Comparison of ENCODE assay signal across 16 cellular contexts in the genomic region with DNA sequence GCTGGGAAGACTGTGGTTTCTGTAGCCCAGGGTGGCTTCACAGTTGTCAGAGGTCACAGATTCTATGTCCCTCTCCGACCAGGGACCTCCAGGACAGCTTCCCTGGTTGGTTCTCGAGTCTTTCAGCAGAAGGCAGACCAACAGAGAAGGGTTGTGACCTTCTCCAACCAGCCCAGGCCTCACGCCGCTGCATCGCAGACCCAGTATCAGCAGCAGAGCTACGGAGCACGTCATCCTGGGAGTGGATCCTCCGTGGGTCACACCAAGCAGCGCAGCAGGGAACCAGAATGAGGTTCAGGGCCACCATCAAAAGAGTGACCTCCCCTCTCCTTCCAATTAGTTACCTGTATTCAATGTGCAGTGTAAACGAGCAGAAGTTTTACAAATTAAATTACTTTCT.
"Had no signal": no experiment of that assay in that cellular context is flagged by ENCODE, and none has a peak within 500 bp of the region (broad histone marks: within the 10 kb centered on the region; RNA-seq: fewer than 3 reads in every experiment).

No MANE protein-coding gene starts in this region.

- H3K4me3 Mint-ChIP-seq: activated T-helper 1 cell treated with anti-CD3 and anti-CD28 coated beads, Interleukin-12 subunit alpha, Interleukin-12 subunit beta, Interleukin-2, Interleukin-4 antibody, amounts not matched to agents 30 ng/mL and 10 ng/mL and 1 ng/mL, durations not matched to agents 14 hours and 24 hours and 36 hours; dendritic cell treated with granulocyte-macrophage colony-stimulating factor and Interleukin-4, amounts not matched to agents 40 ng/mL and 50 ng/mL, for 4 days; effector memory CD8-positive, alpha-beta T cell; stimulated activated naive B cell treated with anti-CD40 and anti-IgM and Interleukin-4, amounts not matched to agents 10 μg/mL and 1 μg/mL and 100 μg/mL, for 72 hours; type B pancreatic cell had no signal

- H3K27me3 ChIP-seq: brain microvascular endothelial cell, SJCRH30 had no signal

- H3K9me3 Mint-ChIP-seq: dendritic cell treated with granulocyte-macrophage colony-stimulating factor and Interleukin-4, amounts not matched to agents 40 ng/mL and 50 ng/mL, for 4 days; effector memory CD8-positive, alpha-beta T cell had no signal

- H3K4me1 ChIP-seq: SJCRH30 had no signal

- H3K27ac Mint-ChIP-seq: activated naive CD4-positive, alpha-beta T cell treated with anti-CD3 and anti-CD28 coated beads, Interleukin-2, amount 50 U/mL, for 72 hours; dendritic cell treated with granulocyte-macrophage colony-stimulating factor and Interleukin-4, amounts not matched to agents 40 ng/mL and 50 ng/mL, for 4 days; type B pancreatic cell had no signal

- H3K27ac ChIP-seq: brain microvascular endothelial cell, SJCRH30, VCaP had no signal

- H3K4me3 ChIP-seq: SJCRH30 had no signal

- H3K27me3 Mint-ChIP-seq: dendritic cell treated with granulocyte-macrophage colony-stimulating factor and Interleukin-4, amounts not matched to agents 40 ng/mL and 50 ng/mL, for 4 days; effector memory CD8-positive, alpha-beta T cell; stimulated activated naive B cell treated with anti-CD40 and anti-IgM and Interleukin-4, amounts not matched to agents 10 μg/mL and 1 μg/mL and 100 μg/mL, for 72 hours; type B pancreatic cell had no signal

- DNase-seq: brain microvascular endothelial cell; cerebellar nuclear complex; hippocampal formation; kidney glomerular epithelial cell; midbrain; right cardiac atrium; SJCRH30; stimulated activated naive B cell treated with anti-CD40 and anti-IgM and Interleukin-4, amounts not matched to agents 10 μg/mL and 1 μg/mL and 100 μg/mL, for 72 hours; substantia nigra; SW 1271 had no signal
